ENCODE assay signal across 9 cellular contexts in the genomic region with DNA sequence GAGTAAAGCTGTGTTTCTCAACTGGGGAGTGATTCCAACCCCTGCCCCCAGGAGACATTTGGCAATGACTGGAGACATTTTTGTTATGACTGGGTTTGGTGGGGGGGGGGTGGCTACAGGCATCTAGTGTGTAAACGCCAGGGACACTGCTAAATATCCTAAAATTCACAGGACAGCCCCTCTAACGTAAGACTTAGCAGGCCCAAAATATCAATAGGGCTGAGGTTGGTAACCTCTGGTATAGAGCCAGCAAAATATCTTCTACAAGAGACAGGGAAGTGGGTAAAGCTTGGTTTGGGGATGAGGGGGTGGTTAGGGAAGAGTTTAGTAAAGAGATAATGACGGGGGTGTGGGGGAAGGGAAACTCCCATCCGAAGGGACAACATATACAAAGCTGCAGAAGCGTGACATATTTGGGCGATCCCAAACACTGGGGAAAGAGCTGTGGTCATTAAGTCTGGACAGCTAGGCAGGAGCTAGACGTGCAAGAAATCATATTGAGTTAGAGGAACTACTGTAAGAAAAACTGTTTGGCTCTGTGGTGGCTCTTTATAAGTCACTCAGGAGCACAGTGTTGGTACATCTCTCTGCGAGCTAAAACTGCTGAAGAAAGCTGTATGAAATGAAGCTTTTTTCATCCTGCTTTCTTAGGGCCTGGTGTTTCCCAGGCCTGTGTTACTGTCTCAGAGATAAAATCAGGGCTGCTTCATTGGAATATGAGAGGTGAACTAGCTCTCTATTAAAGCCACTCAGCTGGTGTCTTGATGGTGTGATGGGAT. TPM values are rescaled to one million over a fixed set of nuclear protein-coding genes. Genes with fewer than 3 reads are reported as not detected.
DNase-seq lines count a peak whose midpoint lies in the region; ATAC-seq and TF ChIP-seq lines count a peak whose summit lies in the region.
"Had no signal": no experiment of that assay in that cellular context is flagged by ENCODE, and none has a peak within 500 bp of the region (broad histone marks: within the 10 kb centered on the region; RNA-seq: fewer than 3 reads in every experiment).

No MANE protein-coding gene starts in this region.

- WGBS in esophagus, 2 donors, result 49 to 54% methylated on average over 8 of the region's 8 CpGs
- WGBS in spleen, 5 donors, result 30 to 47% (median 32%) methylated on average over 8 of the region's 8 CpGs

- H3K4me3 ChIP-seq in esophagus (ENCODE audit: low read depth in 1 of 2, low read length in 2 of 2), result no peak overlapping the region
- H3K4me3 ChIP-seq in spleen, result peak overlapping the region in 2 of 8 donors; percentile 3 to 49

- TF ChIP-seq POLR2A in spleen (IDR thresholded peaks at IDR 0.05), result no peak

- TF ChIP-seq CTCF in spleen (IDR thresholded peaks at IDR 0.05 in 8 of 11, conservative IDR thresholded peaks at IDR 0.05 in 3 of 11), result no peak

- peak; percentile 34 for DNase-seq in SIG-M5 treated with dmso at 0.1 percent for 504 hours (lab: John Stamatoyannopoulos, UW; ENCODE audit: unreplicated experiment)
- DNase-seq in SIG-M5 (lab: John Stamatoyannopoulos, UW), result no peak
- DNase-seq in RPMI7951 (ENCODE audit: low read depth), result peak; percentile 18
- DNase-seq in spleen, result no peak
- DNase-seq in G401 (ENCODE audit: low spot score), result no peak
- no peak for DNase-seq in NCI-H446 treated with DMSO at 0.1 percent for 48 hours (lab: John Stamatoyannopoulos, UW)

- no peaks in the 10 kb centered on the region for H3K27me3 ChIP-seq in esophagus (ENCODE audit: control insufficient read depth in 1 of 2, insufficient read depth in 2 of 2, low read length in 2 of 2)
- H3K27me3 ChIP-seq in spleen (replicated peaks in 1 of 7), result no peaks in the 10 kb centered on the region

- ATAC-seq in GM18909 (IDR thresholded peaks at IDR 0.05; ENCODE audit: poor library complexity, unreplicated experiment), result no peak

- H3K27ac ChIP-seq in esophagus (ENCODE audit: low read depth in 2 of 2, low read length in 1 of 2) (peak overlapping the region; percentile 8 to 64), spleen (peak overlapping the region; percentile 74 to 88 (median 82))
- H3K27ac ChIP-seq: 22Rv1 had no signal

- no peaks in the 10 kb centered on the region for H3K9me3 ChIP-seq in esophagus (ENCODE audit: control insufficient read depth in 2 of 2, insufficient read depth in 1 of 2, low read depth in 1 of 2, low read length in 1 of 2)
- no peaks in the 10 kb centered on the region for H3K9me3 ChIP-seq in spleen

- in situ Hi-C loops in G401 (cut with HindIII; ENCODE audit: low sequenced_read_pairs), result no loop called here

- H3K36me3 ChIP-seq in esophagus (ENCODE audit: control insufficient read depth in 2 of 2, insufficient read depth in 2 of 2, low read length in 1 of 2) (no peaks in the 10 kb centered on the region), spleen (peaks cover 0 to 15% (median 4%) of the 10 kb centered on the region in 6 donors)

- H3K4me1 ChIP-seq in esophagus (ENCODE audit: control insufficient read depth in 2 of 2, insufficient read depth in 2 of 2, low read length in 1 of 2) (no peaks in the 10 kb centered on the region), spleen (peaks cover 25 to 85% (median 68%) of the 10 kb centered on the region in 6 donors)

- intact Hi-C loops in spleen (cut with DNase I; ENCODE audit: low total_unique reads), result loop anchor here (5.0 kb wide), 1 partner anchor 73 kb away; the partner anchor contains the start of gene SPG11

RNA-seq across cellular contexts. Expression of gene TRIM69, which starts 0.7 kb away (rescaled TPM):
- total RNA-seq in RPMI7951 (2014; rRNA removed; shearing (Covaris generic)), result 10.5 and 13.9 TPM in 2 replicates
- polyA plus RNA-seq in esophagus (10 to 100 TPM in 1 of 2 donors, 1 to 10 TPM in 1; 9.4 to 11.1 TPM), spleen (10 to 100 TPM; 16.4 to 44.5 (median 22.3) TPM)
- total RNA-seq in spleen, result 10 to 100 TPM; 24.7 to 54.9 (median 46.9) TPM
- 9.2 and 10.6 TPM in 2 replicates for total RNA-seq in G401 (2014; rRNA removed; shearing (Covaris generic))

RNA-seq across cellular contexts. Expression of gene B2M, which starts 24.4 kb away (rescaled TPM):
- 9,682 and 10,210 TPM in 2 replicates for total RNA-seq in RPMI7951 (2014; rRNA removed; shearing (Covaris generic))
- polyA plus RNA-seq in esophagus (1,000 to 10,000 TPM in 1 of 2 donors, 100 to 1,000 TPM in 1; 499 to 1,202 TPM), spleen (1,000 to 10,000 TPM; 3,969 to 5,676 (median 5,369) TPM)
- total RNA-seq in spleen, result over 10,000 TPM in 1 of 7 donors, 1,000 to 10,000 TPM in 6; 5,238 to 10,333 (median 6,268) TPM
- 977 and 997 TPM in 2 replicates for total RNA-seq in G401 (2014; rRNA removed; shearing (Covaris generic))

RNA-seq across cellular contexts. Expression of gene PATL2, which starts 24.5 kb away (rescaled TPM):
- 0.20 and 1.1 TPM in 2 replicates for total RNA-seq in RPMI7951 (2014; rRNA removed; shearing (Covaris generic))
- polyA plus RNA-seq in esophagus, result under 1 TPM; 0.33 to 0.84 TPM
- 10 to 100 TPM; 17.0 to 36.9 (median 28.3) TPM for total RNA-seq in spleen
- polyA plus RNA-seq in spleen, result 10 to 100 TPM; 26.0 to 64.2 (median 35.6) TPM
- total RNA-seq in G401 (2014; rRNA removed; shearing (Covaris generic)), result not detected in 2 replicates

Comparison
In these comparisons a context has a peak if more than half of its experiments do, and no peak if none do; other contexts are left out.
1. DNase-seq: peak in SIG-M5 treated with dmso at 0.1 percent for 504 hours (single experiment) and RPMI7951 (single experiment); none in SIG-M5 (single experiment), spleen (single experiment), G401 (single experiment) and NCI-H446 treated with DMSO at 0.1 percent for 48 hours (single experiment).